ENCODE assay signal across 8 cellular contexts in genomic region chr12:68810027-68810389, GRCh38. TPM values are rescaled to one million over a fixed set of nuclear protein-coding genes. Genes with fewer than 3 reads are reported as not detected.
DNase-seq lines count a peak whose midpoint lies in the region; ATAC-seq, FAIRE-seq and TF ChIP-seq lines count a peak whose summit lies in the region.
"Not testable (repeated sequence)": the region's sequence is repeated elsewhere in the genome, so short reads cannot be mapped to it uniquely, and the experiment has no call there.

No MANE protein-coding gene starts in this region.

- not testable (repeated sequence) for H2BK120ac ChIP-seq in H1 (replicated peaks; ENCODE audit: low read depth, low read length)

- not testable (repeated sequence) for H2AFZ ChIP-seq in H1 (ENCODE audit: low read length); neural cell (ENCODE audit: low read depth, low read length)

- TF ChIP-seq POLR2A in H1 (IDR thresholded peaks at IDR 0.05; ENCODE audit: control extremely low read depth in 1 of 2, low read depth in 2 of 2, low read length in 2 of 2) = not testable (repeated sequence)

- not testable (repeated sequence) for H2BK12ac ChIP-seq in H1 (ENCODE audit: low read depth, low read length)

- not testable (repeated sequence) for H3K27ac ChIP-seq in CD4-positive, alpha-beta T cell (ENCODE audit: low read depth, low read length); HUES64 (ENCODE audit: low read depth, low read length); H1 (ENCODE audit: low read depth, low read length); iPS-20b (ENCODE audit: low read length); neural cell (ENCODE audit: low read length)

- not testable (repeated sequence) for H3K9me3 ChIP-seq in CD4-positive, alpha-beta T cell (ENCODE audit: control insufficient read depth, low read length); HUES64 (ENCODE audit: insufficient read depth, low read depth, low read length); H1 (ENCODE audit: insufficient read depth in 2 of 2, low read depth in 1 of 2, low read length in 1 of 2); iPS-20b (ENCODE audit: insufficient read depth, low read depth, low read length); neural cell (ENCODE audit: low read length)

- H2BK5ac ChIP-seq in H1 (ENCODE audit: low read depth, low read length) = not testable (repeated sequence)

- H2AK5ac ChIP-seq in H1 (ENCODE audit: low read depth, low read length) = not testable (repeated sequence)

- not testable (repeated sequence) for H4K5ac ChIP-seq in H1 (ENCODE audit: insufficient read length, low read depth, low read length)

- H3K79me1 ChIP-seq in H1 (ENCODE audit: low read depth, low read length) = not testable (repeated sequence)

- not testable (repeated sequence) for ATAC-seq in CD4-positive, alpha-beta T cell (ENCODE audit: poor library complexity)

- peak overlapping the region; percentile 97 for H3K4me3 ChIP-seq in HUES64 (ENCODE audit: low read length)
- H3K4me3 ChIP-seq in WI38 (ENCODE audit: low read depth, low read length) = peak overlapping the region; percentile 80
- peak overlapping the region; percentile 92 to 97 (median 94); a peak in 7 of 8 replicates for H3K4me3 ChIP-seq in H1 (ENCODE audit: extremely low read depth in 1 of 4, insufficient read depth in 2 of 4, low read depth in 3 of 4, low read length in 4 of 4)
- peak overlapping the region; percentile 94 for H3K4me3 ChIP-seq in iPS-20b (ENCODE audit: low read length)
- peak overlapping the region; percentile 97 for H3K4me3 ChIP-seq in neural cell (ENCODE audit: low read length)

- H3K4ac ChIP-seq in H1 (replicated peaks; ENCODE audit: insufficient read length, low read depth, low read length) = not testable (repeated sequence)

- peaks cover 53% of the 10 kb centered on the region for H3K4me1 Mint-ChIP-seq in CD4-positive, alpha-beta T cell (ENCODE audit: low read depth)
- H3K4me1 Mint-ChIP-seq in activated naive CD8-positive, alpha-beta T cell (ENCODE audit: low read depth) = peaks cover 49% of the 10 kb centered on the region
- peaks cover 17% of the 10 kb centered on the region for H3K4me1 Mint-ChIP-seq in type B pancreatic cell (ENCODE audit: unreplicated experiment)

- not testable (repeated sequence) for H3K9me2 ChIP-seq in neural cell (ENCODE audit: insufficient read depth, low read length)

- not testable (repeated sequence) for H3K23ac ChIP-seq in H1 (ENCODE audit: insufficient read length)

- H3K18ac ChIP-seq in H1 (ENCODE audit: extremely low read depth, low read length) = not testable (repeated sequence)

- not testable (repeated sequence) for H3K56ac ChIP-seq in H1 (replicated peaks; ENCODE audit: insufficient read length, low read depth, low read length)

- not testable (repeated sequence) for H3K23me2 ChIP-seq in H1 (ENCODE audit: low read depth, low read length)

- not testable (repeated sequence) for H3K4me2 ChIP-seq in H1 (ENCODE audit: insufficient read depth in 1 of 2, low read depth in 2 of 2, low read length in 2 of 2); neural cell (ENCODE audit: low read length)

- POLR2A ChIA-PET in CD4-positive, alpha-beta T cell (lab: Charles Lee) = not testable (repeated sequence)
- POLR2A ChIA-PET in H1 (lab: Charles Lee; ENCODE audit: partially characterized antibody) = interaction anchor here (1.4 kb wide), 1 partner anchor 69 kb away, joined by 3 read pairs; no protein-coding TSS in a partner anchor

- peak overlapping the region; percentile 100 for H3K27ac Mint-ChIP-seq in CD4-positive, alpha-beta T cell
- peak overlapping the region; percentile 97 for H3K27ac Mint-ChIP-seq in activated naive CD8-positive, alpha-beta T cell
- H3K27ac Mint-ChIP-seq in type B pancreatic cell = peak overlapping the region; percentile 26

- not testable (repeated sequence) for H3K27me3 Mint-ChIP-seq in CD4-positive, alpha-beta T cell; activated naive CD8-positive, alpha-beta T cell; type B pancreatic cell

- FAIRE-seq in H1 (lab: Jason Lieb, UNC) = not testable (repeated sequence)

- not testable (repeated sequence) for H2BK15ac ChIP-seq in H1 (ENCODE audit: low read length)

- peaks cover 11% of the 10 kb centered on the region for H3K4me1 ChIP-seq in HUES64 (ENCODE audit: insufficient read depth, low read length)
- not testable (repeated sequence) for H3K4me1 ChIP-seq in H1 (replicated peaks in 1 of 4; ENCODE audit: control insufficient read depth in 3 of 4, insufficient read depth in 4 of 4, low read length in 3 of 4); iPS-20b (ENCODE audit: insufficient read depth, low read length)

- 98% methylated on average over 13 of the region's 13 CpGs for WGBS in HUES64
- 94% methylated on average over 13 of the region's 13 CpGs; no CpG with 5 or more reads in 1 of the 2 experiments for WGBS in H1 (ENCODE audit: extremely low coverage in 1 of 2, insufficient coverage in 1 of 2, insufficient read length in 1 of 2, insufficient replicate concordance in 2 of 2, low coverage in 1 of 2, low lambda C conversion rate in 2 of 2, missing lambda C conversion rate in 1 of 2), 2 experiments

- H4K8ac ChIP-seq in H1 (ENCODE audit: extremely low read depth, insufficient read depth, low read length) = not testable (repeated sequence)

- H4K91ac ChIP-seq in H1 (replicated peaks; ENCODE audit: insufficient read length, low read length) = not testable (repeated sequence)

- not testable (repeated sequence) for H3K27me3 ChIP-seq in CD4-positive, alpha-beta T cell (ENCODE audit: control insufficient read depth, insufficient read depth, low read length); HUES64 (ENCODE audit: insufficient read depth, low read length); H1 (replicated peaks in 1 of 4; ENCODE audit: control insufficient read depth in 3 of 4, extremely low read depth in 1 of 4, insufficient read depth in 3 of 4, low read length in 3 of 4); iPS-20b (ENCODE audit: insufficient read depth, low read length); neural cell (ENCODE audit: insufficient read depth, low read depth, low read length)

- not testable (repeated sequence) for TF ChIP-seq RAD21 in H1 (IDR thresholded peaks at IDR 0.05 in 1 of 2, conservative IDR thresholded peaks at IDR 0.05 in 1 of 2; ENCODE audit: low read depth in 2 of 2, low read length in 2 of 2); neural cell (conservative IDR thresholded peaks at IDR 0.05)

- not testable (repeated sequence) for H2BK20ac ChIP-seq in H1 (ENCODE audit: low read length)

- H3K4me3 Mint-ChIP-seq in CD4-positive, alpha-beta T cell = peak overlapping the region; percentile 94
- H3K4me3 Mint-ChIP-seq in activated naive CD8-positive, alpha-beta T cell = peak overlapping the region; percentile 98
- H3K4me3 Mint-ChIP-seq in type B pancreatic cell = peak overlapping the region; percentile 99

- H3K79me2 ChIP-seq in H1 (ENCODE audit: control insufficient read depth in 1 of 2, insufficient read depth in 2 of 2, low read length in 2 of 2) (peaks cover 4 to 62% of the 10 kb centered on the region in 2 experiments), neural cell (replicated peaks; ENCODE audit: insufficient read depth, low read length) (peaks cover 37% of the 10 kb centered on the region)

- not testable (repeated sequence) for H3F3A ChIP-seq in neural cell (ENCODE audit: insufficient read depth, low read length, poor library complexity, severe bottlenecking)

- not testable (repeated sequence) for H3K9me3 Mint-ChIP-seq in CD4-positive, alpha-beta T cell; activated naive CD8-positive, alpha-beta T cell (ENCODE audit: low read depth); type B pancreatic cell

- H4K20me1 ChIP-seq in H1 (replicated peaks in 1 of 2; ENCODE audit: control insufficient read depth in 1 of 2, insufficient read depth in 2 of 2, low read length in 2 of 2); neural cell (ENCODE audit: insufficient read depth): not testable (repeated sequence)

- TF ChIP-seq EP300 in H1 (IDR thresholded peaks at IDR 0.05; ENCODE audit: borderline replicate concordance in 1 of 2, low read depth in 2 of 2, low read length in 2 of 2); neural cell (conservative IDR thresholded peaks at IDR 0.05; ENCODE audit: poor library complexity, severe bottlenecking): not testable (repeated sequence)

- DNase-seq in CD4-positive, alpha-beta T cell; H1 (ENCODE audit: low read depth in 1 of 2, low spot score in 2 of 2); type B pancreatic cell (ENCODE audit: extremely low spot score, unreplicated experiment): not testable (repeated sequence)

- not testable (repeated sequence) for TF ChIP-seq CTCF in CD4-positive, alpha-beta T cell (IDR thresholded peaks at IDR 0.05); WI38 (IDR thresholded peaks at IDR 0.05; ENCODE audit: low read depth, low read length); H1 (IDR thresholded peaks at IDR 0.05; ENCODE audit: control extremely low read depth in 1 of 3, insufficient read depth in 1 of 3, low read depth in 1 of 3, low read length in 3 of 3); neural cell (IDR thresholded peaks at IDR 0.05; ENCODE audit: poor library complexity, severe bottlenecking); type B pancreatic cell (conservative IDR thresholded peaks at IDR 0.05)

- intact Hi-C loops in CD4-positive, alpha-beta T cell (cut with DNase I, micrococcal nuclease) = loop anchor here in 1 of 2 experiments (5.0 to 10.0 kb wide), 4 partner anchors 133 to 925 kb away; partner anchors contain the start of genes CCT2, CPSF6 and RAB3IP

- H3K36me3 ChIP-seq in HUES64 (ENCODE audit: insufficient read depth, low read length) = peaks cover 55% of the 10 kb centered on the region
- peaks cover 4 to 49% (median 24%) of the 10 kb centered on the region in 4 experiments for H3K36me3 ChIP-seq in H1 (ENCODE audit: control insufficient read depth in 2 of 4, insufficient read depth in 4 of 4, low read length in 3 of 4)
- peaks cover 56% of the 10 kb centered on the region for H3K36me3 ChIP-seq in iPS-20b (ENCODE audit: insufficient read depth, low read depth, low read length)
- not testable (repeated sequence) for H3K36me3 ChIP-seq in neural cell (ENCODE audit: insufficient read depth, low read length)

- H3K36me3 Mint-ChIP-seq in CD4-positive, alpha-beta T cell (ENCODE audit: low read depth) = peaks cover 66% of the 10 kb centered on the region
- H3K36me3 Mint-ChIP-seq in activated naive CD8-positive, alpha-beta T cell = not testable (repeated sequence)
- peaks cover 26% of the 10 kb centered on the region for H3K36me3 Mint-ChIP-seq in type B pancreatic cell

- CTCF ChIA-PET in CD4-positive, alpha-beta T cell (lab: Charles Lee) = not testable (repeated sequence)
- CTCF ChIA-PET in H1 (lab: Charles Lee; ENCODE audit: partially characterized antibody) = interaction anchor here (1.2 kb wide), 1 partner anchor 20 kb away, joined by 4 read pairs; no protein-coding TSS in a partner anchor

- not testable (repeated sequence) for H3K9ac ChIP-seq in HUES64 (ENCODE audit: low read depth, low read length); H1 (replicated peaks in 1 of 4; ENCODE audit: extremely low read depth in 1 of 4, low read depth in 3 of 4, low read length in 3 of 4); iPS-20b (ENCODE audit: low read depth, low read length); neural cell (ENCODE audit: low read length)

- H3K14ac ChIP-seq in H1 (ENCODE audit: insufficient read length) = not testable (repeated sequence)

RNA-seq across cellular contexts. Expression of gene MDM2, which starts 2.0 kb away (rescaled TPM):
- total RNA-seq in CD4-positive, alpha-beta T cell = 10 to 100 TPM; 90.8 TPM
- 41.4 TPM for polyA plus RNA-seq in HUES64 (2013, experiment 1 of 2)
- polyA plus RNA-seq in HUES64 (2013, experiment 2 of 2) = 35.6 TPM
- 115 and 134 TPM in 2 replicates for total RNA-seq in H1 (2021; fragmentation: NEBNext Ultra II Directional; extraction: Animal tissue kit (Norgen Biotek cat#: 25700))
- 15.1 and 16.3 TPM in 2 replicates for polyA plus RNA-seq in H1 (2011; rRNA removed)
- 19.6 TPM for polyA plus RNA-seq in H1 (2011; cell fraction: cytosol; rRNA removed)
- polyA plus RNA-seq in H1 (2011; cell fraction: nucleus; rRNA removed) = 19.2 TPM
- polyA plus RNA-seq in H1 (2012, experiment 1 of 2) = 19.4 to 58.6 TPM (median 26.0 TPM) in 4 replicates
- polyA plus RNA-seq in H1 (2012, experiment 2 of 2) = 2.7 TPM
- 67.8 TPM for polyA plus RNA-seq in H1 (2013, experiment 1 of 2)
- polyA plus RNA-seq in H1 (2013, experiment 2 of 2) = 62.5 TPM
- polyA minus RNA-seq in H1 (2011; rRNA and poly(A)+ RNA removed) = 74.4 and 85.2 TPM in 2 replicates
- polyA minus RNA-seq in H1 (2011; cell fraction: cytosol; rRNA and poly(A)+ RNA removed) = 66.8 TPM
- 108 TPM for polyA minus RNA-seq in H1 (2011; cell fraction: nucleus; rRNA and poly(A)+ RNA removed)
- 26.8 and 37.5 TPM in 2 replicates for polyA plus RNA-seq in neural cell
- 85.9 and 108 TPM in 2 replicates for polyA minus RNA-seq in neural cell
- 162 and 299 TPM in 2 replicates for total RNA-seq in type B pancreatic cell (ENCODE audit: low replicate concordance)

Comparison
In these comparisons a context has a peak if more than half of its experiments do, and no peak if none do; other contexts are left out.
1. H3K27ac Mint-ChIP-seq: peak in every context shown above with its lines; median percentile 100 in CD4-positive, alpha-beta T cell; 97 in activated naive CD8-positive, alpha-beta T cell; 26 in type B pancreatic cell.